1 cellular context compared by ENCODE assay signal in genomic region chr9:16712800-16713199, GRCh38.
TF ChIP-seq lines count a peak whose summit lies in the region.

No MANE protein-coding gene starts in this region.

TF ChIP-seq in GM23338, 12 proteins besides CTCF, POLR2A, EP300 and RAD21 (continued from another document):
- TF ChIP-seq ETS1 (IDR thresholded peaks at IDR 0.05) (no peak), ZNF462 (CRISPR knock-in tag; IDR thresholded peaks at IDR 0.05) (no peak), ZNF331 (CRISPR knock-in tag; IDR thresholded peaks at IDR 0.05; ENCODE audit: low read depth) (no peak)
TF ChIP-seq in GM23338: peak in this region for 0.
